Comparison of ENCODE assay signal across 16 cellular contexts in genomic region chr7:114976666-114977065, GRCh38. TPM values are rescaled to one million over a fixed set of nuclear protein-coding genes. Genes with fewer than 3 reads are reported as not detected.
DNase-seq lines count a peak whose midpoint lies in the region; ATAC-seq and TF ChIP-seq lines count a peak whose summit lies in the region.
"Had no signal": no experiment of that assay in that cellular context is flagged by ENCODE, and none has a peak within 500 bp of the region (broad histone marks: within the 10 kb centered on the region; RNA-seq: fewer than 3 reads in every experiment).

No MANE protein-coding gene starts in this region.

- H3K4ac ChIP-seq in IMR-90 (ENCODE audit: low read depth, low read length): no peak overlapping the region

- no peak overlapping the region for H4K8ac ChIP-seq in IMR-90 (ENCODE audit: low read depth in 2 of 2, low read length in 2 of 2)

- peaks cover 2% of the 10 kb centered on the region for H3K36me3 ChIP-seq in IMR-90 (ENCODE audit: control insufficient read depth, insufficient read depth, low read length)
- H3K36me3 ChIP-seq in SK-N-MC (ENCODE audit: insufficient read depth, low read length): no peaks in the 10 kb centered on the region
- peaks cover 0 to 7% (median 5%) of the 10 kb centered on the region in 5 donors for H3K36me3 ChIP-seq in subcutaneous abdominal adipose tissue (ENCODE audit: control insufficient read depth in 5 of 5, insufficient read depth in 5 of 5, low read length in 5 of 5)
- peaks cover 0 to 11% (median 0%) of the 10 kb centered on the region in 3 donors for H3K36me3 ChIP-seq in esophagus squamous epithelium

- H3K14ac ChIP-seq in IMR-90 (replicated peaks; ENCODE audit: low read depth, low read length): no peak overlapping the region

- H3K4me1 ChIP-seq in IMR-90 (ENCODE audit: control insufficient read depth, insufficient read depth, low read length) (peaks cover 10% of the 10 kb centered on the region), subcutaneous abdominal adipose tissue (ENCODE audit: control insufficient read depth in 5 of 5, insufficient read depth in 5 of 5, low read length in 5 of 5) (peaks cover 0 to 49% (median 39%) of the 10 kb centered on the region in 5 donors), esophagus squamous epithelium (peaks cover 0 to 23% (median 7%) of the 10 kb centered on the region in 3 donors)

- POLR2A ChIA-PET in IMR-90 (lab: Charles Lee; ENCODE audit: unreplicated experiment): no interaction called here

- in situ Hi-C loops in IMR-90 (cut with MboI; ENCODE audit: low sequenced_read_pairs): no loop called here

- H3K79me1 ChIP-seq in IMR-90 (ENCODE audit: low read depth in 1 of 2, low read length in 2 of 2): peaks cover 11 to 34% of the 10 kb centered on the region in 2 experiments

- H2BK15ac ChIP-seq in IMR-90 (ENCODE audit: low read depth, low read length): no peak overlapping the region

- H3K4me2 ChIP-seq in IMR-90 (ENCODE audit: low read depth, low read length): no peak overlapping the region; the same call in 1 of the 2 replicates

- H3K23ac ChIP-seq in IMR-90 (ENCODE audit: low read depth, low read length): no peak overlapping the region

- no peak for TF ChIP-seq CTCF in IMR-90 (conservative IDR thresholded peaks at IDR 0.05; ENCODE audit: low read depth, low read length)
- TF ChIP-seq CTCF in fibroblast of pulmonary artery (IDR thresholded peaks at IDR 0.05; ENCODE audit: low read length, missing control alignments): no peak
- no peak for TF ChIP-seq CTCF in esophagus squamous epithelium (IDR thresholded peaks at IDR 0.05)

- no peak overlapping the region for H3K9ac ChIP-seq in IMR-90 (ENCODE audit: low read depth, low read length)
- no peak overlapping the region for H3K9ac ChIP-seq in SK-N-MC (ENCODE audit: insufficient read length)
- no peak overlapping the region for H3K9ac ChIP-seq in subcutaneous abdominal adipose tissue (ENCODE audit: low read length in 5 of 5)

- BruUV-seq in IMR-90 (replicated peaks; lab: Mats Ljungman, UMichigan): no TSS peak

- no peak overlapping the region for H3K56ac ChIP-seq in IMR-90 (ENCODE audit: extremely low read depth, insufficient read depth, low read length)

- no peaks in the 10 kb centered on the region for H3K9me3 ChIP-seq in IMR-90 (ENCODE audit: control insufficient read depth, insufficient read depth, low read length)
- no peaks in the 10 kb centered on the region for H3K9me3 ChIP-seq in SK-N-MC (ENCODE audit: low read depth, low read length)
- no peaks in the 10 kb centered on the region for H3K9me3 ChIP-seq in subcutaneous abdominal adipose tissue (ENCODE audit: control insufficient read depth in 5 of 5, low read length in 5 of 5)
- no peaks in the 10 kb centered on the region for H3K9me3 ChIP-seq in esophagus squamous epithelium

- H3K18ac ChIP-seq in IMR-90 (ENCODE audit: low read depth, low read length): no peak overlapping the region

- H2BK5ac ChIP-seq in IMR-90 (ENCODE audit: low read depth, low read length, poor library complexity, severe bottlenecking): no peak overlapping the region

- H3K9me1 ChIP-seq in IMR-90 (ENCODE audit: insufficient read depth, low read length): peaks cover 5% of the 10 kb centered on the region

- H4K5ac ChIP-seq in IMR-90 (ENCODE audit: low read depth, low read length): no peak overlapping the region

- H4K91ac ChIP-seq in IMR-90 (ENCODE audit: insufficient read depth, low read depth, low read length): no peak overlapping the region

- no peak for TF ChIP-seq POLR2A in IMR-90 (IDR thresholded peaks at IDR 0.05; ENCODE audit: low read depth, low read length)
- no peak for TF ChIP-seq POLR2A in esophagus squamous epithelium (IDR thresholded peaks at IDR 0.05)

- H2AK5ac ChIP-seq in IMR-90 (ENCODE audit: low read depth, low read length): no peak overlapping the region

- no CpG with 5 or more reads among the region's 4 CpGs for WGBS in IMR-90 (ENCODE audit: extremely low coverage in 2 of 2, insufficient read length in 1 of 2), 2 experiments
- 71 to 85% methylated on average over 4 of the region's 4 CpGs for WGBS in esophagus squamous epithelium, 2 donors

- H4K20me1 ChIP-seq in IMR-90 (ENCODE audit: insufficient read depth, low read length): no peaks in the 10 kb centered on the region; the same call in 1 of the 2 replicates

- dilution Hi-C loops in IMR-90 (cut with HindIII; ENCODE audit: low sequenced_read_pairs, unreplicated experiment): no loop called here

- H3K27ac ChIP-seq in IMR-90 (ENCODE audit: insufficient read depth, low read length) (no peak overlapping the region), SK-N-MC (peak overlapping the region; percentile 21; the same call in 1 of the 2 replicates), subcutaneous abdominal adipose tissue (ENCODE audit: low read depth, low read length) (peak overlapping the region; percentile 11), esophagus squamous epithelium (no peak overlapping the region)
- H3K27ac ChIP-seq: RWPE1 had no signal

- peak; percentile 54 for ATAC-seq in IMR-90 (ENCODE audit: low read depth)

- no peak for TF ChIP-seq RAD21 in IMR-90 (IDR thresholded peaks at IDR 0.05; ENCODE audit: low read length)

- CTCF ChIA-PET in IMR-90 (lab: Yijun Ruan, JAX): no interaction called here

- DNase-seq in IMR-90 (peak; percentile 64), SK-N-MC (ENCODE audit: low read depth, low spot score) (no peak), fibroblast of pulmonary artery (ENCODE audit: low read depth) (peak; percentile 57), esophagus squamous epithelium (lab: John Stamatoyannopoulos, UW) (no peak), posterior vena cava (ENCODE audit: low spot score) (no peak), NCI-H1694 (lab: John Stamatoyannopoulos, UW) (no peak)
- DNase-seq: ACHN, AML-193, COR-L47, DMS153, NCI-H1105 treated with DMSO at 0.1 percent for 48 hours, NCI-H187, NCI-H226 had no signal

- H2AFZ ChIP-seq in IMR-90 (replicated peaks; ENCODE audit: low read length, poor library complexity): no peak overlapping the region

- no peak overlapping the region for H2BK20ac ChIP-seq in IMR-90 (ENCODE audit: low read depth, low read length)

- no peak overlapping the region for H2BK120ac ChIP-seq in IMR-90 (ENCODE audit: low read depth, low read length)

- H2AK9ac ChIP-seq in IMR-90 (replicated peaks; ENCODE audit: low read depth, low read length, poor library complexity): no peak overlapping the region

- H3K27me3 ChIP-seq in IMR-90 (ENCODE audit: control insufficient read depth, insufficient read depth, low read length) (no peaks in the 10 kb centered on the region), subcutaneous abdominal adipose tissue (ENCODE audit: control insufficient read depth in 5 of 5, insufficient read depth in 4 of 5, low read length in 5 of 5) (no peaks in the 10 kb centered on the region), esophagus squamous epithelium (no peaks in the 10 kb centered on the region)

- intact Hi-C loops in IMR-90 (cut with micrococcal nuclease): no loop called here
- intact Hi-C loops in esophagus squamous epithelium (cut with DNase I): no loop called here
- intact Hi-C loops in posterior vena cava (cut with DNase I): no loop called here

- H3K4me3 ChIP-seq in IMR-90 (ENCODE audit: insufficient read depth, low read depth, low read length): no peak overlapping the region
- no peak overlapping the region for H3K4me3 ChIP-seq in SK-N-MC
- no peak overlapping the region for H3K4me3 ChIP-seq in fibroblast of pulmonary artery (replicated peaks; ENCODE audit: low read depth, low read length)
- no peak overlapping the region for H3K4me3 ChIP-seq in subcutaneous abdominal adipose tissue (ENCODE audit: low read depth in 1 of 5, low read length in 5 of 5)
- no peak overlapping the region for H3K4me3 ChIP-seq in esophagus squamous epithelium

TF ChIP-seq in IMR-90, 13 proteins besides CTCF, POLR2A, EP300 and RAD21:
- TF ChIP-seq RCOR1 (IDR thresholded peaks at IDR 0.05; ENCODE audit: insufficient replicate concordance, low read length): no peak
- no peak for TF ChIP-seq MAZ (IDR thresholded peaks at IDR 0.05; ENCODE audit: borderline replicate concordance, low read depth, low read length)

RNA-seq across cellular contexts. Expression of gene MDFIC, which starts 54.8 kb away (rescaled TPM):
- 29.7 and 35.0 TPM in 2 replicates for total RNA-seq in IMR-90 (2012; rRNA removed)
- polyA plus RNA-seq in IMR-90 (2012; rRNA removed): 16.9 and 18.1 TPM in 2 replicates
- polyA plus RNA-seq in IMR-90 (2012; cell fraction: cytosol; rRNA removed): 7.5 and 10.8 TPM in 2 replicates
- 2.9 and 8.2 TPM in 2 replicates for polyA plus RNA-seq in IMR-90 (2012; cell fraction: nucleus; rRNA removed; ENCODE audit: low replicate concordance)
- total RNA-seq in esophagus squamous epithelium: 10 to 100 TPM; 16.0 to 29.2 (median 21.3) TPM
- 10 to 100 TPM; 27.0 to 28.7 TPM for total RNA-seq in posterior vena cava
- total RNA-seq: OCI-LY7 had no signal

Comparison
In these comparisons a context has a peak if more than half of its experiments do, and no peak if none do; other contexts are left out.
1. DNase-seq: peak in IMR-90 (single experiment) and fibroblast of pulmonary artery (single experiment); none in SK-N-MC (single experiment), esophagus squamous epithelium (single experiment), posterior vena cava (single experiment) and NCI-H1694 (single experiment).
2. H3K27ac ChIP-seq: peak in SK-N-MC (single experiment) and subcutaneous abdominal adipose tissue (single experiment); none in IMR-90 (single experiment) and esophagus squamous epithelium (0 of 4).